ENCODE assay signal across 16 cellular contexts in the genomic region with DNA sequence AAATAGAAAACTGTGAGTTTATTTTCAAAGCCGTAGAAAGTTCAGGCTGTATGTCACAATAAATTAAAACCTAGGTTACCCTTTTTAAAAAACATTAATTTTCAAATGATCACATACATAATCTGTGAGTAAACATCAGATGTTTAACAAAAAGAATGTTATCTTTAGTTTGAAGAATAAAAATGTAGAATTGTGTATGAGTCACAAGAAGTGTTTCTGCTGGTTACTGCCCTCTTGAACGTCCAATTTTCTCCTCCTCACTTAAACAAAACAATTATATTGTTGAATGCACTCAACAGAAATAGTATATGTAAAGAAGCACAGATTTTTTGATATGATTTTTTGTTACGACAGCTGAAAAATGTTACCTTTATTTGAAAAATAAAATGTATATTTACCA.
"Had no signal": no experiment of that assay in that cellular context is flagged by ENCODE, and none has a peak within 500 bp of the region (broad histone marks: within the 10 kb centered on the region; RNA-seq: fewer than 3 reads in every experiment).

No MANE protein-coding gene starts in this region.

- H3K4me1 ChIP-seq: esophagus muscularis mucosa, right lobe of liver, uterus had no signal

- H3K9me3 ChIP-seq: esophagus muscularis mucosa, left ventricle myocardium inferior, neutrophil, ovary, right lobe of liver, thoracic aorta, uterus had no signal

- H3K36me3 ChIP-seq: esophagus muscularis mucosa, left ventricle myocardium inferior, neutrophil, ovary, right lobe of liver, thoracic aorta, uterus had no signal

- H3K27me3 ChIP-seq: esophagus muscularis mucosa, neutrophil, ovary, right lobe of liver, uterus had no signal

- H3K27ac ChIP-seq: esophagus muscularis mucosa, left ventricle myocardium inferior, neutrophil, ovary, right lobe of liver, thoracic aorta, uterus had no signal

- H3K4me3 ChIP-seq: esophagus muscularis mucosa, left ventricle myocardium inferior, ovary, right lobe of liver, thoracic aorta, uterus had no signal

- ATAC-seq: activated CD4-positive, alpha-beta T cell treated with anti-CD3 and anti-CD28 coated beads for 36 hours; activated CD8-positive, alpha-beta memory T cell treated with anti-CD3 and anti-CD28 coated beads, Interleukin-2, amount 10 ng/mL, durations not matched to agents 7 days and 5 days; activated CD8-positive, alpha-beta T cell treated with anti-CD3 and anti-CD28 coated beads, Interleukin-2, amount 10 ng/mL, durations not matched to agents 7 days and 5 days; activated naive CD8-positive, alpha-beta T cell treated with anti-CD3 and anti-CD28 coated beads, Interleukin-2, amount 50 U/mL, for 24 hours; right lobe of liver had no signal

- FAIRE-seq: bronchial epithelial cell had no signal

- DNase-seq: activated CD4-positive, alpha-beta T cell treated with anti-CD3 and anti-CD28 coated beads for 36 hours; activated CD4-positive, CD25-positive, alpha-beta regulatory T cell; activated CD8-positive, alpha-beta memory T cell treated with anti-CD3 and anti-CD28 coated beads, Interleukin-2, amount 10 ng/mL, durations not matched to agents 7 days and 5 days; activated CD8-positive, alpha-beta T cell treated with anti-CD3 and anti-CD28 coated beads, Interleukin-2, amount 10 ng/mL, durations not matched to agents 7 days and 5 days; activated naive CD8-positive, alpha-beta T cell treated with anti-CD3 and anti-CD28 coated beads, Interleukin-2, amount 50 U/mL, for 24 hours; activated T-cell treated with anti-CD3 and anti-CD28 coated beads, Interleukin-2, amount 50 U/mL, for 48 hours; islet precursor cell; left ventricle myocardium inferior; ovary; right lobe of liver; stimulated activated CD4-positive, alpha-beta T cell treated with anti-CD3 and anti-CD28 coated beads, Interleukin-4, amount 100 ng/mL, for 1 hour; uterus had no signal
